Comparison of ENCODE assay signal across 9 cellular contexts in the genomic region with DNA sequence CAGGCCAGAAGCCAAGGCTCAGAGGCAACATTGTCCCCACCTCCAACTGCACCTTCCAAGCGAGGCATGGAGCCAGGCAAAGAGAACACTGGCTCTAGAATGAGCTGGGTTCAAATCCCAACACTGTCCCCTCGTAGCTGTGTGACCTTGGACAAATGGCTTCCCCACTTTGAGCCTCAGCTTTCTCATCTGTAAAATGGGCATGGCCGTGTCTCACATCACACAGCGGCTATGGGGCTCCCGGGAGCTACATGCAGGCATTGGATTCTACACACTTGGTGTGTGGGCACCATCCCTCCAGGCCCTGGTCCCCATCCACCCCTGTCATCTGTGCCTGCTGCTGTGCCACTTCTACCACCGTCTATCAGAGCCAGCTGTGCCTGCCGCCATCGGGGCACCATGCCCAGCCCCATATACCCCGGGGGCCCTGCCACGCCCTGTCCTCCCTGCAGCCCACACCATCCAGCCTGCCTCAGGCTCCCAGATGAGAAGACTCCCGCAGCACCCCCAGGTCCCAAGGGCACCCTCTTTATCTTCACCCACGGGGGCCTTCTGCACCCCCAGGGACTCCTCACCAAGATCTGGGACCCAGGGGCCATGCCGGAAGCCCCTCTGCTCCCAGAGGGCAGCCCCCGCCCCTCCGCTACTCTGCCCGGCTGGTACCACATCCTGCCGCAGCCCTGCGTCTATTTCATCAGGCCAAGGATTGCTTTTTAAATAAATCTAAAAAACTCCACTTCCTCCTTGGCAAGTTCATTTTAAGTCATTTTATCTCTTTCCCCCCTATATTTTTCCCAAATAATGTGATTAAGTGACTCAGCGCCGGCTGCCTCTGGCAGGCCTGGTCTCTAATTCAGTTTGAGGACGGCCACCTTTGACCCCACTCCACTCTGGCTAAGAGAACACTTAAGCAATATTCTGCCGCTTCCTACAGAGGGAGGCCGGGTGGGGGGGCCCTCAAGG.
DNase-seq lines count a peak whose midpoint lies in the region; ATAC-seq, FAIRE-seq and TF ChIP-seq lines count a peak whose summit lies in the region.
"Had no signal": no experiment of that assay in that cellular context is flagged by ENCODE, and none has a peak within 500 bp of the region (broad histone marks: within the 10 kb centered on the region; RNA-seq: fewer than 3 reads in every experiment).

No MANE protein-coding gene starts in this region.

- no peak for FAIRE-seq in RCC 7860 (lab: Jason Lieb, UNC)

- in situ Hi-C loops in mammary epithelial cell (cut with MboI; ENCODE audit: low sequenced_read_pairs in 2 of 2): no loop called here

- peaks cover 7% of the 10 kb centered on the region for H3K36me3 Mint-ChIP-seq in MCF 10A (ENCODE audit: insufficient read depth, unreplicated experiment)
- H3K36me3 Mint-ChIP-seq in T-helper 2 cell treated with Interferon-gamma antibody and Interleukin-4, amounts not matched to agents 5 μg/mL and 100 μg/mL, for 36 hours (ENCODE audit: low read depth): no peaks in the 10 kb centered on the region
- no peaks in the 10 kb centered on the region for H3K36me3 Mint-ChIP-seq in glutamatergic neuron (ENCODE audit: unreplicated experiment)

- no TSS peak for BruUV-seq in MCF 10A (replicated peaks; lab: Mats Ljungman, UMichigan)
- BruUV-seq in mammary epithelial cell (replicated peaks; lab: Mats Ljungman, UMichigan): no TSS peak

- H2AFZ ChIP-seq in mammary epithelial cell (ENCODE audit: low read depth, low read length): no peak overlapping the region

- H3K4me1 Mint-ChIP-seq in MCF 10A (ENCODE audit: insufficient read depth, unreplicated experiment) (peaks cover 25% of the 10 kb centered on the region), glutamatergic neuron (ENCODE audit: low read depth, unreplicated experiment) (peaks cover 22% of the 10 kb centered on the region)
- H3K4me1 Mint-ChIP-seq in T-helper 2 cell treated with Interferon-gamma antibody and Interleukin-4, amounts not matched to agents 5 μg/mL and 100 μg/mL, for 36 hours (ENCODE audit: low read depth): peaks cover 1% of the 10 kb centered on the region
- H3K4me1 Mint-ChIP-seq in stimulated activated naive CD8-positive, alpha-beta T cell treated with anti-CD3 and anti-CD28 coated beads, Interleukin-15, amount 100 ng/mL, for 72 hours: peaks cover 28% of the 10 kb centered on the region

- POLR2A ChIA-PET in MCF 10A (lab: Yijun Ruan, JAX): interaction anchor here (1.1 kb wide), 1 partner anchor 409 kb away, joined by 3 read pairs; no protein-coding TSS in a partner anchor

- H3K27me3 Mint-ChIP-seq in MCF 10A (ENCODE audit: insufficient read depth, unreplicated experiment) (no peaks in the 10 kb centered on the region), glutamatergic neuron (ENCODE audit: unreplicated experiment) (peaks cover 6% of the 10 kb centered on the region)
- peaks cover 9% of the 10 kb centered on the region for H3K27me3 Mint-ChIP-seq in T-helper 2 cell treated with Interferon-gamma antibody and Interleukin-4, amounts not matched to agents 5 μg/mL and 100 μg/mL, for 36 hours (ENCODE audit: low read depth)
- no peaks in the 10 kb centered on the region for H3K27me3 Mint-ChIP-seq in stimulated activated naive CD8-positive, alpha-beta T cell treated with anti-CD3 and anti-CD28 coated beads, Interleukin-15, amount 100 ng/mL, for 72 hours

- no peaks in the 10 kb centered on the region for H3K79me2 ChIP-seq in mammary epithelial cell (ENCODE audit: insufficient read depth, low read length)

- H3K4me3 Mint-ChIP-seq in MCF 10A (ENCODE audit: unreplicated experiment) (no peak overlapping the region), glutamatergic neuron (ENCODE audit: unreplicated experiment) (peak overlapping the region; percentile 63)
- H3K4me3 Mint-ChIP-seq in T-helper 2 cell treated with Interferon-gamma antibody and Interleukin-4, amounts not matched to agents 5 μg/mL and 100 μg/mL, for 36 hours: peak overlapping the region; percentile 14
- peak overlapping the region; percentile 47 to 67 for H3K4me3 Mint-ChIP-seq in stimulated activated naive CD8-positive, alpha-beta T cell treated with anti-CD3 and anti-CD28 coated beads, Interleukin-15, amount 100 ng/mL, for 72 hours

- DNase-seq in MCF 10A (ENCODE audit: unreplicated experiment) (no peak), mammary epithelial cell (no peak), glutamatergic neuron (no peak), RCC 7860 (ENCODE audit: low spot score) (no peak), DMS53 (lab: John Stamatoyannopoulos, UW) (no peak)
- no peak for DNase-seq in T-helper 2 cell treated with Interferon-gamma antibody and Interleukin-4, amounts not matched to agents 5 μg/mL and 100 μg/mL, for 36 hours (ENCODE audit: low spot score)
- DNase-seq in stimulated activated naive CD8-positive, alpha-beta T cell treated with anti-CD3 and anti-CD28 coated beads, Interleukin-15, amount 100 ng/mL, for 72 hours: peak in 1 of 2 donors; percentile 34
- DNase-seq in effector CD4-positive, alpha-beta T cell: no peak
- DNase-seq: NCI-H1092 had no signal

- TF ChIP-seq CTCF in MCF 10A (IDR thresholded peaks at IDR 0.05; ENCODE audit: unreplicated experiment): no peak
- TF ChIP-seq CTCF in mammary epithelial cell (conservative IDR thresholded peaks at IDR 0.05 in 1 of 2, IDR thresholded peaks at IDR 0.05 in 1 of 2; ENCODE audit: extremely low read depth in 1 of 2, insufficient read depth in 1 of 2, low read depth in 1 of 2, low read length in 2 of 2): no peak
- TF ChIP-seq CTCF in glutamatergic neuron (IDR thresholded peaks at IDR 0.05; ENCODE audit: partially characterized antibody, unreplicated experiment): no peak

- H3K27me3 ChIP-seq in mammary epithelial cell (ENCODE audit: insufficient read depth, low read length): no peaks in the 10 kb centered on the region

- no peak overlapping the region for H3K4me3 ChIP-seq in mammary epithelial cell (replicated peaks in 1 of 3; ENCODE audit: insufficient read depth in 1 of 3, low read depth in 2 of 3, low read length in 3 of 3)

- H3K9ac ChIP-seq in mammary epithelial cell (ENCODE audit: insufficient read depth, low read length): no peak overlapping the region

- H3K4me1 ChIP-seq in mammary epithelial cell (ENCODE audit: insufficient read depth, low read length): peaks cover 34% of the 10 kb centered on the region

- H3K27ac Mint-ChIP-seq in MCF 10A (ENCODE audit: low read depth, unreplicated experiment) (peak overlapping the region; percentile 16), glutamatergic neuron (ENCODE audit: unreplicated experiment) (peak overlapping the region; percentile 73)
- no peak overlapping the region for H3K27ac Mint-ChIP-seq in T-helper 2 cell treated with Interferon-gamma antibody and Interleukin-4, amounts not matched to agents 5 μg/mL and 100 μg/mL, for 36 hours
- peak overlapping the region; percentile 74 to 77 for H3K27ac Mint-ChIP-seq in stimulated activated naive CD8-positive, alpha-beta T cell treated with anti-CD3 and anti-CD28 coated beads, Interleukin-15, amount 100 ng/mL, for 72 hours

- dilution Hi-C loops in mammary epithelial cell (cut with HindIII; ENCODE audit: low sequenced_read_pairs): loop anchor here (5.0 kb wide), 3 partner anchors 48 to 108 kb away; a partner anchor contains a TSS

- no peaks in the 10 kb centered on the region for H3K9me3 ChIP-seq in mammary epithelial cell (replicated peaks; ENCODE audit: insufficient read depth, low read length)

- H3K9me3 Mint-ChIP-seq in MCF 10A (ENCODE audit: unreplicated experiment) (no peaks in the 10 kb centered on the region), glutamatergic neuron (ENCODE audit: unreplicated experiment) (peaks cover 4% of the 10 kb centered on the region)
- no peaks in the 10 kb centered on the region for H3K9me3 Mint-ChIP-seq in T-helper 2 cell treated with Interferon-gamma antibody and Interleukin-4, amounts not matched to agents 5 μg/mL and 100 μg/mL, for 36 hours
- H3K9me3 Mint-ChIP-seq in stimulated activated naive CD8-positive, alpha-beta T cell treated with anti-CD3 and anti-CD28 coated beads, Interleukin-15, amount 100 ng/mL, for 72 hours: no peaks in the 10 kb centered on the region

- H3K36me3 ChIP-seq in mammary epithelial cell (ENCODE audit: insufficient read depth, low read length): no peaks in the 10 kb centered on the region

- intact Hi-C loops in MCF 10A (cut with micrococcal nuclease): loop anchor here (10.0 kb wide), 1 partner anchor 110 kb away; a partner anchor contains a TSS
- intact Hi-C loops in mammary epithelial cell (cut with micrococcal nuclease): loop anchor here (5.0 to 10.0 kb wide), 2 partner anchors 102 to 480 kb away; no protein-coding TSS in a partner anchor

- CTCF ChIA-PET in MCF 10A (lab: Yijun Ruan, JAX): interaction anchor here (0.6 to 0.7 kb wide), 3 partner anchors 12 to 447 kb away, joined by 3 read pairs; no protein-coding TSS in a partner anchor
- CTCF ChIA-PET in mammary epithelial cell (lab: Charles Lee; ENCODE audit: low non-redundant PET): no interaction called here

- ATAC-seq in stimulated activated naive CD8-positive, alpha-beta T cell treated with anti-CD3 and anti-CD28 coated beads, Interleukin-15, amount 100 ng/mL, for 72 hours: peak; percentile 66

- no peak overlapping the region for H3K4me2 ChIP-seq in mammary epithelial cell (ENCODE audit: insufficient read depth, low read depth, low read length)

- H4K20me1 ChIP-seq in mammary epithelial cell (ENCODE audit: insufficient read depth, low read length): no peaks in the 10 kb centered on the region

- 85% methylated on average over 21 of the region's 23 CpGs for WGBS in mammary epithelial cell (ENCODE audit: low coverage, missing lambda C conversion rate)

- no peak overlapping the region for H3K27ac ChIP-seq in mammary epithelial cell (ENCODE audit: insufficient read depth, low read depth, low read length)
